Comparison of ENCODE assay signal across 1 cellular context in the genomic region with DNA sequence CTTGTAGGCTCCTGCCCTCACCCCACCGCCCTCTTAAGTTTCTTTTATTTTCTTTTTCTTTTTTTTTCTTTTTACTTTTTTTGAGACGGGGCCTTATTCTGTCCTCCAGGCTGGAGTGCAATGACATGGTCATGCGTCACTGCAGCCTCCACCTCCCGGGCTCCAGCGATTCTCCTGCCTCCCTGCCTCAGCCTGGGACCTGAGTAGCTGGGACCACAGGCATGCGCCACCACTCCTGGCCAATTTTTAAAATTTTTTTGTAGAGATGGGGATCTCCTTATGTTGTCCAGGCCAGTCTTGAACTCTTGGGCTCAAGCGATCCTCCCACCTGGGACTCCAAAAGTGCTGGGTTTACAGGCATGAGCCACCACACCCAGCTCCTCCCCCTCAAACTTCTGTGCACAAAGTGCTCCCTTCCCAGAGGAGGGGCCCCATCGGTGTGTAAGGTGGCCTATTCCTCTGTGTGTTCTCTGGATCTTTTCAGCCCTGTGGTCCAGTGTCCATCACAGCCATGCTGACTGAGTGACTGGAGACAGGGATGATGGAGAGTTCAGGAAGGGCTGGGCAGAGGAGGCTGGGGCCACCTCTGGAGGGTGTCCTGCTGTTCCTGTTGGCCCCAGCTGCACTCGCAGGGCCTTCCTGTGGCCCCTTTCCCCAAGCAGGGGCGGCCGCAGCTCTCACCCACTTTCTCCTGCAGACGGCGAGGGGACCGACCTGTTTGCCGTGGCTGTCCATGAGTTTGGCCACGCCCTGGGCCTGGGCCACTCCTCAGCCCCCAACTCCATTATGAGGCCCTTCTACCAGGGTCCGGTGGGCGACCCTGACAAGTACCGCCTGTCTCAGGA.
TF ChIP-seq lines count a peak whose summit lies in the region.

No MANE protein-coding gene starts in this region.

TF ChIP-seq in SK-N-SH, 30 proteins besides CTCF, POLR2A, EP300 and RAD21:
- TF ChIP-seq GABPA (IDR thresholded peaks at IDR 0.05; ENCODE audit: low read depth) (no peak), SIN3A (IDR thresholded peaks at IDR 0.05; ENCODE audit: borderline replicate concordance, low read depth, low read length) (no peak), RFX5 (IDR thresholded peaks at IDR 0.05; ENCODE audit: low read length) (no peak), RCOR1 (IDR thresholded peaks at IDR 0.05; ENCODE audit: low read length) (no peak), NFIC (IDR thresholded peaks at IDR 0.05; ENCODE audit: borderline replicate concordance) (no peak), EZH2phosphoT487 (IDR thresholded peaks at IDR 0.05; ENCODE audit: borderline replicate concordance, low read depth) (no peak), YY1 (IDR thresholded peaks at IDR 0.05; ENCODE audit: low read depth) (no peak), TAF1 (IDR thresholded peaks at IDR 0.05; ENCODE audit: borderline replicate concordance, low read depth, low read length) (no peak), NRF1 (IDR thresholded peaks at IDR 0.05; ENCODE audit: low read depth, low read length) (no peak), TCF12 (IDR thresholded peaks at IDR 0.05) (no peak), FOXM1 (IDR thresholded peaks at IDR 0.05; ENCODE audit: low read depth) (no peak), CHD2 (IDR thresholded peaks at IDR 0.05; ENCODE audit: low read length, partially characterized antibody) (no peak), MEF2A (IDR thresholded peaks at IDR 0.05; ENCODE audit: borderline replicate concordance, low read depth) (no peak), SMC3 (IDR thresholded peaks at IDR 0.05; ENCODE audit: low read depth, low read length) (no peak), GATA2 (CRISPR knock-in tag; IDR thresholded peaks at IDR 0.05) (no peak)
- TF ChIP-seq, protein P1, sequence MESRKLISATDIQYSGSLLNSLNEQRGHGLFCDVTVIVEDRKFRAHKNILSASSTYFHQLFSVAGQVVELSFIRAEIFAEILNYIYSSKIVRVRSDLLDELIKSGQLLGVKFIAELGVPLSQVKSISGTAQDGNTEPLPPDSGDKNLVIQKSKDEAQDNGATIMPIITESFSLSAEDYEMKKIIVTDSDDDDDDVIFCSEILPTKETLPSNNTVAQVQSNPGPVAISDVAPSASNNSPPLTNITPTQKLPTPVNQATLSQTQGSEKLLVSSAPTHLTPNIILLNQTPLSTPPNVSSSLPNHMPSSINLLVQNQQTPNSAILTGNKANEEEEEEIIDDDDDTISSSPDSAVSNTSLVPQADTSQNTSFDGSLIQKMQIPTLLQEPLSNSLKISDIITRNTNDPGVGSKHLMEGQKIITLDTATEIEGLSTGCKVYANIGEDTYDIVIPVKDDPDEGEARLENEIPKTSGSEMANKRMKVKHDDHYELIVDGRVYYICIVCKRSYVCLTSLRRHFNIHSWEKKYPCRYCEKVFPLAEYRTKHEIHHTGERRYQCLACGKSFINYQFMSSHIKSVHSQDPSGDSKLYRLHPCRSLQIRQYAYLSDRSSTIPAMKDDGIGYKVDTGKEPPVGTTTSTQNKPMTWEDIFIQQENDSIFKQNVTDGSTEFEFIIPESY (IDR thresholded peaks at IDR 0.05; ENCODE audit: borderline replicate concordance, low read depth), result no peak
- TF ChIP-seq, protein P2, sequence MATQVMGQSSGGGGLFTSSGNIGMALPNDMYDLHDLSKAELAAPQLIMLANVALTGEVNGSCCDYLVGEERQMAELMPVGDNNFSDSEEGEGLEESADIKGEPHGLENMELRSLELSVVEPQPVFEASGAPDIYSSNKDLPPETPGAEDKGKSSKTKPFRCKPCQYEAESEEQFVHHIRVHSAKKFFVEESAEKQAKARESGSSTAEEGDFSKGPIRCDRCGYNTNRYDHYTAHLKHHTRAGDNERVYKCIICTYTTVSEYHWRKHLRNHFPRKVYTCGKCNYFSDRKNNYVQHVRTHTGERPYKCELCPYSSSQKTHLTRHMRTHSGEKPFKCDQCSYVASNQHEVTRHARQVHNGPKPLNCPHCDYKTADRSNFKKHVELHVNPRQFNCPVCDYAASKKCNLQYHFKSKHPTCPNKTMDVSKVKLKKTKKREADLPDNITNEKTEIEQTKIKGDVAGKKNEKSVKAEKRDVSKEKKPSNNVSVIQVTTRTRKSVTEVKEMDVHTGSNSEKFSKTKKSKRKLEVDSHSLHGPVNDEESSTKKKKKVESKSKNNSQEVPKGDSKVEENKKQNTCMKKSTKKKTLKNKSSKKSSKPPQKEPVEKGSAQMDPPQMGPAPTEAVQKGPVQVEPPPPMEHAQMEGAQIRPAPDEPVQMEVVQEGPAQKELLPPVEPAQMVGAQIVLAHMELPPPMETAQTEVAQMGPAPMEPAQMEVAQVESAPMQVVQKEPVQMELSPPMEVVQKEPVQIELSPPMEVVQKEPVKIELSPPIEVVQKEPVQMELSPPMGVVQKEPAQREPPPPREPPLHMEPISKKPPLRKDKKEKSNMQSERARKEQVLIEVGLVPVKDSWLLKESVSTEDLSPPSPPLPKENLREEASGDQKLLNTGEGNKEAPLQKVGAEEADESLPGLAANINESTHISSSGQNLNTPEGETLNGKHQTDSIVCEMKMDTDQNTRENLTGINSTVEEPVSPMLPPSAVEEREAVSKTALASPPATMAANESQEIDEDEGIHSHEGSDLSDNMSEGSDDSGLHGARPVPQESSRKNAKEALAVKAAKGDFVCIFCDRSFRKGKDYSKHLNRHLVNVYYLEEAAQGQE (IDR thresholded peaks at IDR 0.05; ENCODE audit: low read depth, low read length), result no peak
- TF ChIP-seq, protein P3, sequence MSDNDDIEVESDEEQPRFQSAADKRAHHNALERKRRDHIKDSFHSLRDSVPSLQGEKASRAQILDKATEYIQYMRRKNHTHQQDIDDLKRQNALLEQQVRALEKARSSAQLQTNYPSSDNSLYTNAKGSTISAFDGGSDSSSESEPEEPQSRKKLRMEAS (IDR thresholded peaks at IDR 0.05; ENCODE audit: low read depth), result no peak
- TF ChIP-seq, protein P4, sequence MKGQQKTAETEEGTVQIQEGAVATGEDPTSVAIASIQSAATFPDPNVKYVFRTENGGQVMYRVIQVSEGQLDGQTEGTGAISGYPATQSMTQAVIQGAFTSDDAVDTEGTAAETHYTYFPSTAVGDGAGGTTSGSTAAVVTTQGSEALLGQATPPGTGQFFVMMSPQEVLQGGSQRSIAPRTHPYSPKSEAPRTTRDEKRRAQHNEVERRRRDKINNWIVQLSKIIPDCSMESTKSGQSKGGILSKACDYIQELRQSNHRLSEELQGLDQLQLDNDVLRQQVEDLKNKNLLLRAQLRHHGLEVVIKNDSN (IDR thresholded peaks at IDR 0.05; ENCODE audit: borderline replicate concordance, low read depth), result no peak
- TF ChIP-seq, protein P5, sequence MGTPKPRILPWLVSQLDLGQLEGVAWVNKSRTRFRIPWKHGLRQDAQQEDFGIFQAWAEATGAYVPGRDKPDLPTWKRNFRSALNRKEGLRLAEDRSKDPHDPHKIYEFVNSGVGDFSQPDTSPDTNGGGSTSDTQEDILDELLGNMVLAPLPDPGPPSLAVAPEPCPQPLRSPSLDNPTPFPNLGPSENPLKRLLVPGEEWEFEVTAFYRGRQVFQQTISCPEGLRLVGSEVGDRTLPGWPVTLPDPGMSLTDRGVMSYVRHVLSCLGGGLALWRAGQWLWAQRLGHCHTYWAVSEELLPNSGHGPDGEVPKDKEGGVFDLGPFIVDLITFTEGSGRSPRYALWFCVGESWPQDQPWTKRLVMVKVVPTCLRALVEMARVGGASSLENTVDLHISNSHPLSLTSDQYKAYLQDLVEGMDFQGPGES (IDR thresholded peaks at IDR 0.05; ENCODE audit: low read depth, low read length), result no peak
